ENCODE assay signal across 1 cellular context in genomic region chr1:70410604-70411359, GRCh38.
TF ChIP-seq lines count a peak whose summit lies in the region.

Gene CTH, plus strand, starts transcription at chr1:70411268. Its CDS starts 148 bp downstream, at chr1:70411416.

TF ChIP-seq in H1, 55 proteins besides CTCF, POLR2A, EP300 and RAD21:
- TF ChIP-seq SAP30 (IDR thresholded peaks at IDR 0.05; ENCODE audit: insufficient read depth, insufficient replicate concordance, low read length) (no peak), FOSL1 (IDR thresholded peaks at IDR 0.05; ENCODE audit: insufficient read depth, low read depth, low read length) (no peak), POU5F1 (IDR thresholded peaks at IDR 0.05; ENCODE audit: low read depth, low read length) (no peak), EZH2 (IDR thresholded peaks at IDR 0.05; ENCODE audit: low read depth, low read length, severe bottlenecking) (no peak), ATF2 (IDR thresholded peaks at IDR 0.05; ENCODE audit: low read length) (peak; percentile 69; the same call in 1 of the 2 replicates), KDM1A (IDR thresholded peaks at IDR 0.05; ENCODE audit: borderline replicate concordance, low read length) (no peak), GABPA (IDR thresholded peaks at IDR 0.05; ENCODE audit: borderline replicate concordance, insufficient read depth, low read length) (no peak), CTBP2 (IDR thresholded peaks at IDR 0.05; ENCODE audit: borderline replicate concordance, insufficient read depth, insufficient read length, low read length) (no peak), SIRT6 (IDR thresholded peaks at IDR 0.05; ENCODE audit: low read length) (no peak), JUN (IDR thresholded peaks at IDR 0.05; ENCODE audit: low read depth, low read length) (no peak), NRF1 (IDR thresholded peaks at IDR 0.05; ENCODE audit: low read depth, low read length) (no peak), NANOG (IDR thresholded peaks at IDR 0.05; ENCODE audit: insufficient read depth, low read depth, low read length, poor library complexity, severe bottlenecking) (no peak), BRCA1 (IDR thresholded peaks at IDR 0.05; ENCODE audit: low read depth, low read length) (no peak), SIX5 (IDR thresholded peaks at IDR 0.05; ENCODE audit: low read depth, low read length) (no peak), POLR2AphosphoS5 (IDR thresholded peaks at IDR 0.05; ENCODE audit: low read depth, low read length) (peak; percentile 100), SIN3A (conservative IDR thresholded peaks at IDR 0.05 in 1 of 2, IDR thresholded peaks at IDR 0.05 in 1 of 2; ENCODE audit: low read depth in 1 of 2, low read length in 2 of 2) (no peak; a peak in 1 of 4 replicates), ATF3 (IDR thresholded peaks at IDR 0.05; ENCODE audit: insufficient read depth, low read depth, low read length) (no peak), KDM5A (IDR thresholded peaks at IDR 0.05; ENCODE audit: low read length) (no peak), CHD2 (IDR thresholded peaks at IDR 0.05; ENCODE audit: low read length) (no peak), SRF (IDR thresholded peaks at IDR 0.05; ENCODE audit: low read depth, low read length) (no peak), TCF12 (IDR thresholded peaks at IDR 0.05; ENCODE audit: low read depth, low read length) (no peak), MAX (IDR thresholded peaks at IDR 0.05) (peak; percentile 45; the same call in 1 of the 2 replicates), JUND (IDR thresholded peaks at IDR 0.05; ENCODE audit: low read length) (no peak), SP2 (IDR thresholded peaks at IDR 0.05; ENCODE audit: low read length) (no peak), CBX8 (IDR thresholded peaks at IDR 0.05; ENCODE audit: borderline replicate concordance, low read depth, low read length) (no peak), TAF7 (optimal IDR thresholded peaks at IDR 0.05; ENCODE audit: borderline replicate concordance, low read depth, low read length) (peak; percentile 71), YY1 (IDR thresholded peaks at IDR 0.05; ENCODE audit: low read depth, low read length) (peak; percentile 80), SP4 (IDR thresholded peaks at IDR 0.05; ENCODE audit: low read length) (peak; percentile 84), RBBP5 (IDR thresholded peaks at IDR 0.05; ENCODE audit: borderline replicate concordance, low read depth, low read length) (0 out of 2 replicates have a peak, but pooled peaks have one; percentile 59), RNF2 (IDR thresholded peaks at IDR 0.05; ENCODE audit: borderline replicate concordance, low read depth, low read length, missing control alignments, poor library complexity, severe bottlenecking) (no peak), CREB1 (IDR thresholded peaks at IDR 0.05) (peak; percentile 94), BACH1 (IDR thresholded peaks at IDR 0.05; ENCODE audit: low read length) (peak; percentile 70; the same call in 1 of the 2 replicates), EGR1 (IDR thresholded peaks at IDR 0.05; ENCODE audit: borderline replicate concordance, low read depth, low read length) (no peak), GTF2F1 (IDR thresholded peaks at IDR 0.05; ENCODE audit: borderline replicate concordance, low read depth, low read length) (peak; percentile 67), HDAC6 (IDR thresholded peaks at IDR 0.05; ENCODE audit: low read depth, low read length) (no peak), TEAD4 (IDR thresholded peaks at IDR 0.05; ENCODE audit: low read depth, low read length) (peak; percentile 90), CHD7 (IDR thresholded peaks at IDR 0.05; ENCODE audit: insufficient replicate concordance, low read length) (no peak), ZNF274 (IDR thresholded peaks at IDR 0.05; ENCODE audit: borderline replicate concordance, extremely low read depth, low read length) (no peak), ASH2L (IDR thresholded peaks at IDR 0.05; ENCODE audit: low read length) (peak; percentile 85), TAF1 (IDR thresholded peaks at IDR 0.05; ENCODE audit: low read depth, low read length) (peak; percentile 99), RFX5 (IDR thresholded peaks at IDR 0.05; ENCODE audit: borderline replicate concordance, low read depth, low read length) (no peak), RXRA (IDR thresholded peaks at IDR 0.05; ENCODE audit: insufficient read depth, low read depth, low read length) (no peak), BCL11A (IDR thresholded peaks at IDR 0.05; ENCODE audit: low read depth in 2 of 2, low read length in 2 of 2) (no peak), TBP (IDR thresholded peaks at IDR 0.05; ENCODE audit: low read depth, low read length) (peak; percentile 97), CHD1 (IDR thresholded peaks at IDR 0.05; ENCODE audit: low read depth, low read length) (no peak; the same call in 1 of the 2 replicates), MAFK (IDR thresholded peaks at IDR 0.05; ENCODE audit: low read depth, low read length) (no peak), KDM4A (IDR thresholded peaks at IDR 0.05; ENCODE audit: low read depth, low read length, severe bottlenecking) (peak; percentile 28), CBX5 (IDR thresholded peaks at IDR 0.05; ENCODE audit: low read depth, low read length) (no peak), HDAC2 (IDR thresholded peaks at IDR 0.05; ENCODE audit: borderline replicate concordance in 1 of 2, low read depth in 2 of 2, low read length in 2 of 2) (peak in 1 of 2 experiments; percentile 90; a peak in 1 of 4 replicates), SP1 (IDR thresholded peaks at IDR 0.05; ENCODE audit: low read depth, low read length) (peak; percentile 91), PHF8 (conservative IDR thresholded peaks at IDR 0.05; ENCODE audit: low read depth, low read length) (peak; percentile 80), SUZ12 (IDR thresholded peaks at IDR 0.05; ENCODE audit: low read length) (no peak), CEBPB (IDR thresholded peaks at IDR 0.05; ENCODE audit: low read depth, low read length) (no peak)
- TF ChIP-seq, protein P1, sequence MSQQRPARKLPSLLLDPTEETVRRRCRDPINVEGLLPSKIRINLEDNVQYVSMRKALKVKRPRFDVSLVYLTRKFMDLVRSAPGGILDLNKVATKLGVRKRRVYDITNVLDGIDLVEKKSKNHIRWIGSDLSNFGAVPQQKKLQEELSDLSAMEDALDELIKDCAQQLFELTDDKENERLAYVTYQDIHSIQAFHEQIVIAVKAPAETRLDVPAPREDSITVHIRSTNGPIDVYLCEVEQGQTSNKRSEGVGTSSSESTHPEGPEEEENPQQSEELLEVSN (IDR thresholded peaks at IDR 0.05) = no peak
- TF ChIP-seq, protein P2, sequence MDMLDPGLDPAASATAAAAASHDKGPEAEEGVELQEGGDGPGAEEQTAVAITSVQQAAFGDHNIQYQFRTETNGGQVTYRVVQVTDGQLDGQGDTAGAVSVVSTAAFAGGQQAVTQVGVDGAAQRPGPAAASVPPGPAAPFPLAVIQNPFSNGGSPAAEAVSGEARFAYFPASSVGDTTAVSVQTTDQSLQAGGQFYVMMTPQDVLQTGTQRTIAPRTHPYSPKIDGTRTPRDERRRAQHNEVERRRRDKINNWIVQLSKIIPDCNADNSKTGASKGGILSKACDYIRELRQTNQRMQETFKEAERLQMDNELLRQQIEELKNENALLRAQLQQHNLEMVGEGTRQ (IDR thresholded peaks at IDR 0.05; ENCODE audit: low read length) = no peak
